9 cellular contexts compared by ENCODE assay signal in genomic region chr2:45653125-45653524, GRCh38. TPM values are rescaled to one million over a fixed set of nuclear protein-coding genes. Genes with fewer than 3 reads are reported as not detected.
A peak's percentile ranks its signal among the peaks of the same experiment; 100 is the strongest.
DNase-seq lines count a peak whose midpoint lies in the region; ATAC-seq and TF ChIP-seq lines count a peak whose summit lies in the region.
"Had no signal": no experiment of that assay in that cellular context is flagged by ENCODE, and none has a peak within 500 bp of the region (broad histone marks: within the 10 kb centered on the region; RNA-seq: fewer than 3 reads in every experiment).

No MANE protein-coding gene starts in this region.

- CTCF ChIA-PET in activated CD8-positive, alpha-beta T cell treated with anti-CD3 and anti-CD28 coated beads for 36 hours (lab: Charles Lee): interaction anchor here (1.1 to 6.2 kb wide), 3 partner anchors 8 to 126 kb away, joined by 3 to 33 read pairs (median 3); no protein-coding TSS in a partner anchor

- intact Hi-C loops in activated CD8-positive, alpha-beta T cell treated with anti-CD3 and anti-CD28 coated beads for 36 hours (cut with micrococcal nuclease): no loop called here
- intact Hi-C loops in right cardiac atrium (cut with DNase I): loop anchor here in 2 of 4 donors (5.0 kb wide), 1 partner anchor 119 kb away; no protein-coding TSS in a partner anchor

- H3K4me1 ChIP-seq in right cardiac atrium (ENCODE audit: control insufficient read depth, insufficient read depth, low read length): peaks cover 8% of the 10 kb centered on the region

- in situ Hi-C loops in brain microvascular endothelial cell (cut with HindIII; ENCODE audit: low pct_ligation_motif_present, low sequenced_read_pairs): no loop called here

- H3K4me3 Mint-ChIP-seq in T-helper 2 cell treated with Interferon-gamma antibody and Interleukin-4, amounts not matched to agents 5 μg/mL and 100 μg/mL, for 36 hours: peak overlapping the region; percentile 77
- peak overlapping the region; percentile 84 for H3K4me3 Mint-ChIP-seq in activated CD8-positive, alpha-beta T cell treated with anti-CD3 and anti-CD28 coated beads for 36 hours
- peak overlapping the region; percentile 88 to 91 for H3K4me3 Mint-ChIP-seq in stimulated activated naive B cell treated with anti-CD40 and anti-IgM and Interleukin-4, amounts not matched to agents 10 μg/mL and 1 μg/mL and 100 μg/mL, for 72 hours

- H3K36me3 Mint-ChIP-seq in T-helper 2 cell treated with Interferon-gamma antibody and Interleukin-4, amounts not matched to agents 5 μg/mL and 100 μg/mL, for 36 hours (ENCODE audit: low read depth): peaks cover 4% of the 10 kb centered on the region
- H3K36me3 Mint-ChIP-seq in activated CD8-positive, alpha-beta T cell treated with anti-CD3 and anti-CD28 coated beads for 36 hours (ENCODE audit: low read depth): peaks cover 2% of the 10 kb centered on the region
- H3K36me3 Mint-ChIP-seq in stimulated activated naive B cell treated with anti-CD40 and anti-IgM and Interleukin-4, amounts not matched to agents 10 μg/mL and 1 μg/mL and 100 μg/mL, for 72 hours: peaks cover 6 to 20% of the 10 kb centered on the region in 2 donors

- H3K27me3 ChIP-seq in right cardiac atrium (ENCODE audit: control insufficient read depth, insufficient read depth): no peaks in the 10 kb centered on the region
- no peaks in the 10 kb centered on the region for H3K27me3 ChIP-seq in brain microvascular endothelial cell (replicated peaks)

- 70% methylated on average over 2 of the region's 2 CpGs for WGBS in right cardiac atrium

- peaks cover 19% of the 10 kb centered on the region for H3K27me3 Mint-ChIP-seq in T-helper 2 cell treated with Interferon-gamma antibody and Interleukin-4, amounts not matched to agents 5 μg/mL and 100 μg/mL, for 36 hours (ENCODE audit: low read depth)
- H3K27me3 Mint-ChIP-seq in activated CD8-positive, alpha-beta T cell treated with anti-CD3 and anti-CD28 coated beads for 36 hours: peaks cover 5% of the 10 kb centered on the region
- H3K27me3 Mint-ChIP-seq in stimulated activated naive B cell treated with anti-CD40 and anti-IgM and Interleukin-4, amounts not matched to agents 10 μg/mL and 1 μg/mL and 100 μg/mL, for 72 hours: no peaks in the 10 kb centered on the region

- peaks cover 27% of the 10 kb centered on the region for H3K4me1 Mint-ChIP-seq in T-helper 2 cell treated with Interferon-gamma antibody and Interleukin-4, amounts not matched to agents 5 μg/mL and 100 μg/mL, for 36 hours (ENCODE audit: low read depth)
- H3K4me1 Mint-ChIP-seq in activated CD8-positive, alpha-beta T cell treated with anti-CD3 and anti-CD28 coated beads for 36 hours (ENCODE audit: low read depth): peaks cover 17% of the 10 kb centered on the region
- peaks cover 26 to 57% of the 10 kb centered on the region in 2 donors for H3K4me1 Mint-ChIP-seq in stimulated activated naive B cell treated with anti-CD40 and anti-IgM and Interleukin-4, amounts not matched to agents 10 μg/mL and 1 μg/mL and 100 μg/mL, for 72 hours

- ATAC-seq in activated CD8-positive, alpha-beta T cell treated with anti-CD3 and anti-CD28 coated beads for 36 hours: no peak
- no peak for ATAC-seq in right cardiac atrium
- ATAC-seq in stimulated activated naive B cell treated with anti-CD40 and anti-IgM and Interleukin-4, amounts not matched to agents 10 μg/mL and 1 μg/mL and 100 μg/mL, for 72 hours (replicated peaks): no peak
- no peak for ATAC-seq in GM19467 (IDR thresholded peaks at IDR 0.05; ENCODE audit: unreplicated experiment)
- no peak for ATAC-seq in esophagus mucosa

- no peaks in the 10 kb centered on the region for H3K9me3 ChIP-seq in right cardiac atrium (ENCODE audit: control insufficient read depth, low read length)

- H3K27ac Mint-ChIP-seq in T-helper 2 cell treated with Interferon-gamma antibody and Interleukin-4, amounts not matched to agents 5 μg/mL and 100 μg/mL, for 36 hours: no peak overlapping the region
- H3K27ac Mint-ChIP-seq in activated CD8-positive, alpha-beta T cell treated with anti-CD3 and anti-CD28 coated beads for 36 hours: no peak overlapping the region
- peak overlapping the region; percentile 38 for H3K27ac Mint-ChIP-seq in stimulated activated naive B cell treated with anti-CD40 and anti-IgM and Interleukin-4, amounts not matched to agents 10 μg/mL and 1 μg/mL and 100 μg/mL, for 72 hours

- DNase-seq in T-helper 2 cell treated with Interferon-gamma antibody and Interleukin-4, amounts not matched to agents 5 μg/mL and 100 μg/mL, for 36 hours (ENCODE audit: low spot score): no peak
- DNase-seq in T-helper 2 cell (no peak), right cardiac atrium (no peak), brain microvascular endothelial cell (no peak)
- no peak for DNase-seq in activated CD8-positive, alpha-beta T cell treated with anti-CD3 and anti-CD28 coated beads for 36 hours
- DNase-seq in stimulated activated naive B cell treated with anti-CD40 and anti-IgM and Interleukin-4, amounts not matched to agents 10 μg/mL and 1 μg/mL and 100 μg/mL, for 72 hours: no peak
- DNase-seq: NCI-H187 treated with DMSO at 0.1 percent for 48 hours had no signal

- TF ChIP-seq CTCF in activated CD8-positive, alpha-beta T cell treated with anti-CD3 and anti-CD28 coated beads for 36 hours (IDR thresholded peaks at IDR 0.05): no peak
- TF ChIP-seq CTCF in brain microvascular endothelial cell (IDR thresholded peaks at IDR 0.05; ENCODE audit: low read depth, low read length, missing control alignments): no peak

- POLR2A ChIA-PET in activated CD8-positive, alpha-beta T cell treated with anti-CD3 and anti-CD28 coated beads for 36 hours (lab: Charles Lee): no interaction called here

- no peaks in the 10 kb centered on the region for H3K9me3 Mint-ChIP-seq in T-helper 2 cell treated with Interferon-gamma antibody and Interleukin-4, amounts not matched to agents 5 μg/mL and 100 μg/mL, for 36 hours
- H3K9me3 Mint-ChIP-seq in activated CD8-positive, alpha-beta T cell treated with anti-CD3 and anti-CD28 coated beads for 36 hours: no peaks in the 10 kb centered on the region
- H3K9me3 Mint-ChIP-seq in stimulated activated naive B cell treated with anti-CD40 and anti-IgM and Interleukin-4, amounts not matched to agents 10 μg/mL and 1 μg/mL and 100 μg/mL, for 72 hours: no peaks in the 10 kb centered on the region

- no peak overlapping the region for H3K27ac ChIP-seq in right cardiac atrium (ENCODE audit: low read length)
- H3K27ac ChIP-seq in brain microvascular endothelial cell: no peak overlapping the region

- H3K4me3 ChIP-seq in right cardiac atrium (ENCODE audit: low read length) (peak overlapping the region; percentile 89), brain microvascular endothelial cell (ENCODE audit: low read depth, low read length) (no peak overlapping the region)

- H3K36me3 ChIP-seq in brain microvascular endothelial cell (replicated peaks): no peaks in the 10 kb centered on the region

RNA-seq across cellular contexts. Expression of gene PRKCE, which starts 1.6 kb away (rescaled TPM):
- total RNA-seq in activated CD8-positive, alpha-beta T cell treated with anti-CD3 and anti-CD28 coated beads for 36 hours: 10 to 100 TPM; 11.5 to 11.9 TPM
- total RNA-seq in right cardiac atrium (10 to 100 TPM; 17.0 to 19.7 (median 19.1) TPM), esophagus mucosa (13.1 TPM)
- polyA plus RNA-seq in right cardiac atrium: 5.5 TPM

RNA-seq across cellular contexts. Expression of gene SRBD1, which starts 42.1 kb away (rescaled TPM):
- 10 to 100 TPM; 14.8 to 21.7 TPM for total RNA-seq in activated CD8-positive, alpha-beta T cell treated with anti-CD3 and anti-CD28 coated beads for 36 hours
- total RNA-seq in right cardiac atrium (10 to 100 TPM in 3 of 4 donors, 1 to 10 TPM in 1; 9.1 to 13.6 (median 13.1) TPM), esophagus mucosa (9.2 TPM)
- polyA plus RNA-seq in right cardiac atrium: 4.2 TPM
